12 cellular contexts compared by ENCODE assay signal in genomic region chr20:58109126-58109880, GRCh38.
DNase-seq lines count a peak whose midpoint lies in the region; ATAC-seq and TF ChIP-seq lines count a peak whose summit lies in the region.
"Had no signal": no experiment of that assay in that cellular context is flagged by ENCODE, and none has a peak within 500 bp of the region (broad histone marks: within the 10 kb centered on the region; RNA-seq: fewer than 3 reads in every experiment).

No MANE protein-coding gene starts in this region.

- ATAC-seq in GM19328 (IDR thresholded peaks at IDR 0.05; ENCODE audit: unreplicated experiment): no peak
- no peak for ATAC-seq in CD4-positive, alpha-beta T cell (ENCODE audit: poor library complexity)
- ATAC-seq in HG03039 (IDR thresholded peaks at IDR 0.05; ENCODE audit: unreplicated experiment): no peak
- ATAC-seq: activated CD8-positive, alpha-beta T cell treated with anti-CD3 and anti-CD28 coated beads for 36 hours; HCT116 had no signal

- no peak overlapping the region for H3K4me3 Mint-ChIP-seq in CD4-positive, alpha-beta T cell
- H3K4me3 Mint-ChIP-seq: activated CD8-positive, alpha-beta T cell treated with anti-CD3 and anti-CD28 coated beads for 36 hours had no signal

- peaks cover 45% of the 10 kb centered on the region for H3K27me3 Mint-ChIP-seq in CD4-positive, alpha-beta T cell

- in situ Hi-C loops in astrocyte of the spinal cord (cut with HindIII; ENCODE audit: low sequenced_read_pairs): no loop called here

- no peak overlapping the region for H3K27ac ChIP-seq in CD4-positive, alpha-beta T cell (ENCODE audit: low read depth, low read length)

- H3K27me3 ChIP-seq in CD4-positive, alpha-beta T cell (ENCODE audit: control insufficient read depth, insufficient read depth, low read length): peaks cover 26% of the 10 kb centered on the region

- no peaks in the 10 kb centered on the region for H3K4me1 Mint-ChIP-seq in CD4-positive, alpha-beta T cell (ENCODE audit: low read depth)

- peaks cover 8% of the 10 kb centered on the region for H3K9me3 ChIP-seq in CD4-positive, alpha-beta T cell (ENCODE audit: control insufficient read depth, low read length)

- POLR2A ChIA-PET in CD4-positive, alpha-beta T cell (lab: Charles Lee): interaction anchor here (0.6 kb wide), 1 partner anchor 24 kb away, joined by 3 read pairs; no protein-coding TSS in a partner anchor

- H3K36me3 Mint-ChIP-seq in CD4-positive, alpha-beta T cell (ENCODE audit: low read depth): no peaks in the 10 kb centered on the region

- no peak overlapping the region for H3K4me3 ChIP-seq in astrocyte of the spinal cord (ENCODE audit: low read depth, low read length)

- CTCF ChIA-PET in CD4-positive, alpha-beta T cell (lab: Charles Lee): no interaction called here

- peaks cover 4% of the 10 kb centered on the region for H3K9me3 Mint-ChIP-seq in CD4-positive, alpha-beta T cell

- peak; percentile 52 for DNase-seq in AG08396 (ENCODE audit: low spot score)
- DNase-seq in HT1080 (ENCODE audit: low read depth): peak; percentile 85
- peak; percentile 87 for DNase-seq in astrocyte of the spinal cord (ENCODE audit: low read depth, low spot score)
- DNase-seq in kidney tubule cell (ENCODE audit: low spot score): peak; percentile 68
- no peak for DNase-seq in stimulated activated CD4-positive, alpha-beta T cell treated with anti-CD3 and anti-CD28 coated beads, Interleukin-2, amount 100 ng/mL, for 48 hours
- no peak for DNase-seq in CD4-positive, alpha-beta T cell
- DNase-seq: activated CD8-positive, alpha-beta T cell treated with anti-CD3 and anti-CD28 coated beads for 36 hours; NCI-H446 treated with DMSO at 0.1 percent for 48 hours; stimulated activated CD4-positive, alpha-beta T cell treated with anti-CD3 and anti-CD28 coated beads, Interleukin-15, amount 100 ng/mL, for 24 hours had no signal

- no peak overlapping the region for H3K27ac Mint-ChIP-seq in CD4-positive, alpha-beta T cell
- H3K27ac Mint-ChIP-seq: activated CD8-positive, alpha-beta T cell treated with anti-CD3 and anti-CD28 coated beads for 36 hours had no signal

- TF ChIP-seq CTCF in astrocyte of the spinal cord (IDR thresholded peaks at IDR 0.05; ENCODE audit: low read depth, low read length): no peak
- TF ChIP-seq CTCF in CD4-positive, alpha-beta T cell (IDR thresholded peaks at IDR 0.05): no peak

- intact Hi-C loops in CD4-positive, alpha-beta T cell (cut with DNase I, micrococcal nuclease): no loop called here

Comparison
In these comparisons a context has a peak if more than half of its experiments do, and no peak if none do; other contexts are left out.
1. DNase-seq: peak in AG08396 (single experiment), HT1080 (single experiment), astrocyte of the spinal cord (single experiment) and kidney tubule cell (single experiment); none in stimulated activated CD4-positive, alpha-beta T cell treated with anti-CD3 and anti-CD28 coated beads, Interleukin-2, amount 100 ng/mL, for 48 hours (0 of 2) and CD4-positive, alpha-beta T cell (0 of 10).